7 cellular contexts compared by ENCODE assay signal in the genomic region with DNA sequence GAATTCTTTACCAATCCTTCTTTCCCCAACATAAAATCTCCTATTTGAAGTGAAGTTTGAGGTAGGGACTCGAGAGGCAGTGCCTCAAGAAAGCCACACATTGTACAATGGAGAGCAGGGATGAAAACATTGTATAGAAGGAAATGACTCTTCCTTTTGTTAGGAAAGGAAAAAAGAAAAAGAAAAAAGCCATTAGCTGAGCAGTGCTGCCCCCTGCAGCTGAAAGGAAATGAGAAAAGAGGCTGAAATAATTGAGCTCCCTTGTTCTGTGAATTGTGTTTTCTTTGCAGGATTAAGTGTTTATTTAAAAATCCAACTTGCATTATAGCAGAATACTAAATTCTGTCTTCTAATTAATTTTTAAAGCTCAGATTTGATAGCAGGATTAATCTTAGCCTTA.
A peak's percentile ranks its signal among the peaks of the same experiment; 100 is the strongest.
DNase-seq lines count a peak whose midpoint lies in the region; ATAC-seq and TF ChIP-seq lines count a peak whose summit lies in the region.

No MANE protein-coding gene starts in this region.

- H3K27ac ChIP-seq in dorsolateral prefrontal cortex, result peak overlapping the region in 3 of 59 donors; percentile 11 to 56 (median 36)
- H3K27ac ChIP-seq in psoas muscle, result no peak overlapping the region
- no peak overlapping the region for H3K27ac ChIP-seq in prostate gland

- DNase-seq in NCI-H460 (ENCODE audit: extremely low read depth, low read depth) (peak; percentile 20), dorsolateral prefrontal cortex (peak in 1 of 10 donors; percentile 44), psoas muscle (no peak), prostate gland (ENCODE audit: low spot score) (no peak)
- no peak for DNase-seq in stimulated activated naive CD4-positive, alpha-beta T cell (lab: John Stamatoyannopoulos, UW)
- DNase-seq in activated CD8-positive, alpha-beta memory T cell treated with anti-CD3 and anti-CD28 coated beads, Interleukin-2, amount 50 U/mL, for 4 hours, result no peak

- ATAC-seq in psoas muscle, result no peak

- intact Hi-C loops in dorsolateral prefrontal cortex (cut with DNase I), result loop anchor here (5.0 to 10.0 kb wide), 5 partner anchors 38 to 353 kb away; no protein-coding TSS in a partner anchor
- intact Hi-C loops in psoas muscle (cut with DNase I), result loop anchor here in 1 of 2 donors (5.0 to 10.0 kb wide), 2 partner anchors 73 to 285 kb away; no protein-coding TSS in a partner anchor
- intact Hi-C loops in prostate gland (cut with DNase I), result loop anchor here (5.0 kb wide), 1 partner anchor 68 kb away; no protein-coding TSS in a partner anchor

- H3K27me3 ChIP-seq in dorsolateral prefrontal cortex, result peaks cover 0 to 2% (median 0%) of the 10 kb centered on the region in 45 donors
- H3K27me3 ChIP-seq in psoas muscle (ENCODE audit: insufficient read depth in 3 of 3, low read length in 2 of 3), result no peaks in the 10 kb centered on the region
- no peaks in the 10 kb centered on the region for H3K27me3 ChIP-seq in prostate gland (replicated peaks; ENCODE audit: insufficient read depth)

- no peaks in the 10 kb centered on the region for H3K9me3 ChIP-seq in psoas muscle
- no peaks in the 10 kb centered on the region for H3K9me3 ChIP-seq in prostate gland

- WGBS in psoas muscle, 3 donors, result 75 to 89% (median 88%) methylated on average over 1 of the region's 1 CpG
- 92% methylated on average over 1 of the region's 1 CpG for WGBS in prostate gland

- TF ChIP-seq CTCF in GM12874 (IDR thresholded peaks at IDR 0.05; ENCODE audit: insufficient read depth, low read depth, low read length) (peak; percentile 39; the same call in 1 of the 2 replicates), dorsolateral prefrontal cortex (IDR thresholded peaks at IDR 0.05 in 54 of 56, conservative IDR thresholded peaks at IDR 0.05 in 2 of 56; ENCODE audit: low read depth in 1 of 56, partially characterized antibody in 56 of 56) (peak; percentile 22 to 78 (median 66)), psoas muscle (IDR thresholded peaks at IDR 0.05) (peak; percentile 7), prostate gland (IDR thresholded peaks at IDR 0.05) (peak in 2 of 4 experiments; percentile 16 to 50)

- H3K36me3 ChIP-seq in psoas muscle (ENCODE audit: insufficient read depth in 1 of 2, low read depth in 1 of 2) (no peaks in the 10 kb centered on the region), prostate gland (no peaks in the 10 kb centered on the region)

- H3K4me1 ChIP-seq in psoas muscle (no peaks in the 10 kb centered on the region), prostate gland (replicated peaks) (no peaks in the 10 kb centered on the region)

- no peak for TF ChIP-seq POLR2A in prostate gland (IDR thresholded peaks at IDR 0.05)

- H3K4me3 ChIP-seq in dorsolateral prefrontal cortex (no peak overlapping the region), psoas muscle (no peak overlapping the region), prostate gland (no peak overlapping the region)
